ENCODE assay signal across 2 cellular contexts in the genomic region with DNA sequence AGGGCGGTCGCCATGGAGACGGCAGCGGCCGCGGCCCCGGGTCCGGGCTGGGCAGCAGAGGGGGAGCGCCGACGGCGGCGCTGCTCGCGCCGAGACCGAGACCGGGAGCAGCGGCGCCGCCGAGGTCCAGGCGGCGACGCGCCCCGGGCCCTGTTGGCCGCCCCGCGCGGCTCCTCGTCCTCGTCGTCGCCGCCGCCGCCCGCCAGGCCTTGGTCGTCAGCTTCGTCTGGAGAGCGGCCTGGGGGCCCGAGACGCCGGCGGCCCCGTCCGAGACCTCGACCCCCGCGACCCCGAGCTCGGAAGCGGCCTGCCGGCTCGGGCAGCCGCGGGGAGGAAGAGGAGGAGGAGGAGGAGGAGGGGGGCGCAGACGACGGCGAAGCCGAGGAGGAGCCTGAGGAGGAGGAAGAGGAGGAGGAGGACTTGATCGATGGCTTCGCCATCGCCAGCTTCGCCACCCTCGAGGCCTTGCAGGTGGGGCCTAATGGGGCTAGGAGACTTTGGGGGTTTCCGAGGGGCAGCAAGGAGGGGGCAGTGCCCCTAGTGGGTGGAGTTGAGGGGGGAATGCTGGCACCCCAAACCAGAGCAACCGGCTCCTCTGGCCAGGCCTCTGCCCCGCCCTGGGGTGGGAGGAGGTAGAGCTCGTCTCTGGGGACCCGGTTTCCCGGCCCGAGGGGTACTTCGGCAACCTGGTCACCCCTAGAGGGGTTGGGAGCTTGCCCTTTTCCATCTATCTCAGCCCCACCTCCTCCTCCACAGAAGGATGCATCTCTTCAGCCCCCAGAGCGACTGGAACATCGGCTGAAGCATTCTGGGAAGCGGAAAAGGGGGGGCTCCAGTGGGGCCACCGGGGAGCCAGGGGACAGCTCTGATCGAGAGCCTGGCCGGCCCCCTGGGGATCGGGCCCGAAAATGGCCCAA.
TF ChIP-seq lines count a peak whose summit lies in the region.

No MANE protein-coding gene starts in this region.

TF ChIP-seq in HEK293, 187 proteins besides CTCF, POLR2A, EP300 and RAD21 (continued from another document and continues in another):
- TF ChIP-seq, protein P1, sequence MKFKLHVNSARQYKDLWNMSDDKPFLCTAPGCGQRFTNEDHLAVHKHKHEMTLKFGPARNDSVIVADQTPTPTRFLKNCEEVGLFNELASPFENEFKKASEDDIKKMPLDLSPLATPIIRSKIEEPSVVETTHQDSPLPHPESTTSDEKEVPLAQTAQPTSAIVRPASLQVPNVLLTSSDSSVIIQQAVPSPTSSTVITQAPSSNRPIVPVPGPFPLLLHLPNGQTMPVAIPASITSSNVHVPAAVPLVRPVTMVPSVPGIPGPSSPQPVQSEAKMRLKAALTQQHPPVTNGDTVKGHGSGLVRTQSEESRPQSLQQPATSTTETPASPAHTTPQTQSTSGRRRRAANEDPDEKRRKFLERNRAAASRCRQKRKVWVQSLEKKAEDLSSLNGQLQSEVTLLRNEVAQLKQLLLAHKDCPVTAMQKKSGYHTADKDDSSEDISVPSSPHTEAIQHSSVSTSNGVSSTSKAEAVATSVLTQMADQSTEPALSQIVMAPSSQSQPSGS (tag by site-specific recombination; IDR thresholded peaks at IDR 0.05; ENCODE audit: low read depth) = no peak
- no peak for TF ChIP-seq ZNF510 (tag by site-specific recombination; IDR thresholded peaks at IDR 0.05; ENCODE audit: insufficient replicate concordance)
- no peak for TF ChIP-seq ZNF624 (tag by site-specific recombination; IDR thresholded peaks at IDR 0.05)
- TF ChIP-seq, protein P2, sequence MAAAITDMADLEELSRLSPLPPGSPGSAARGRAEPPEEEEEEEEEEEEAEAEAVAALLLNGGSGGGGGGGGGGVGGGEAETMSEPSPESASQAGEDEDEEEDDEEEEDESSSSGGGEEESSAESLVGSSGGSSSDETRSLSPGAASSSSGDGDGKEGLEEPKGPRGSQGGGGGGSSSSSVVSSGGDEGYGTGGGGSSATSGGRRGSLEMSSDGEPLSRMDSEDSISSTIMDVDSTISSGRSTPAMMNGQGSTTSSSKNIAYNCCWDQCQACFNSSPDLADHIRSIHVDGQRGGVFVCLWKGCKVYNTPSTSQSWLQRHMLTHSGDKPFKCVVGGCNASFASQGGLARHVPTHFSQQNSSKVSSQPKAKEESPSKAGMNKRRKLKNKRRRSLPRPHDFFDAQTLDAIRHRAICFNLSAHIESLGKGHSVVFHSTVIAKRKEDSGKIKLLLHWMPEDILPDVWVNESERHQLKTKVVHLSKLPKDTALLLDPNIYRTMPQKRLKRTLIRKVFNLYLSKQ (tag by site-specific recombination; IDR thresholded peaks at IDR 0.05; ENCODE audit: borderline replicate concordance) = no peak; the same call in 1 of the 2 replicates
- no peak for TF ChIP-seq GLI4 (tag by site-specific recombination; IDR thresholded peaks at IDR 0.05)
- TF ChIP-seq ZNF596 (tag by site-specific recombination; IDR thresholded peaks at IDR 0.05) = 0 out of 2 replicates have a peak, but pooled peaks have one; percentile 1
- TF ChIP-seq ZNF184 (tag by site-specific recombination; IDR thresholded peaks at IDR 0.05) = no peak
- no peak for TF ChIP-seq ZNF747 (tag by site-specific recombination; IDR thresholded peaks at IDR 0.05)
- TF ChIP-seq, protein P3, sequence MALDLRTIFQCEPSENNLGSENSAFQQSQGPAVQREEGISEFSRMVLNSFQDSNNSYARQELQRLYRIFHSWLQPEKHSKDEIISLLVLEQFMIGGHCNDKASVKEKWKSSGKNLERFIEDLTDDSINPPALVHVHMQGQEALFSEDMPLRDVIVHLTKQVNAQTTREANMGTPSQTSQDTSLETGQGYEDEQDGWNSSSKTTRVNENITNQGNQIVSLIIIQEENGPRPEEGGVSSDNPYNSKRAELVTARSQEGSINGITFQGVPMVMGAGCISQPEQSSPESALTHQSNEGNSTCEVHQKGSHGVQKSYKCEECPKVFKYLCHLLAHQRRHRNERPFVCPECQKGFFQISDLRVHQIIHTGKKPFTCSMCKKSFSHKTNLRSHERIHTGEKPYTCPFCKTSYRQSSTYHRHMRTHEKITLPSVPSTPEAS (tag by site-specific recombination; IDR thresholded peaks at IDR 0.05) = no peak
- TF ChIP-seq, protein P4, sequence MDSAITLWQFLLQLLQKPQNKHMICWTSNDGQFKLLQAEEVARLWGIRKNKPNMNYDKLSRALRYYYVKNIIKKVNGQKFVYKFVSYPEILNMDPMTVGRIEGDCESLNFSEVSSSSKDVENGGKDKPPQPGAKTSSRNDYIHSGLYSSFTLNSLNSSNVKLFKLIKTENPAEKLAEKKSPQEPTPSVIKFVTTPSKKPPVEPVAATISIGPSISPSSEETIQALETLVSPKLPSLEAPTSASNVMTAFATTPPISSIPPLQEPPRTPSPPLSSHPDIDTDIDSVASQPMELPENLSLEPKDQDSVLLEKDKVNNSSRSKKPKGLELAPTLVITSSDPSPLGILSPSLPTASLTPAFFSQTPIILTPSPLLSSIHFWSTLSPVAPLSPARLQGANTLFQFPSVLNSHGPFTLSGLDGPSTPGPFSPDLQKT (IDR thresholded peaks at IDR 0.05; ENCODE audit: borderline replicate concordance, low read depth, low read length) = no peak
- no peak for TF ChIP-seq ZNF777 (tag by site-specific recombination; IDR thresholded peaks at IDR 0.05; ENCODE audit: borderline replicate concordance)
- TF ChIP-seq ZNF391 (tag by site-specific recombination; IDR thresholded peaks at IDR 0.05; ENCODE audit: borderline replicate concordance, low read depth) = no peak
- no peak for TF ChIP-seq TRIM28 (IDR thresholded peaks at IDR 0.05; ENCODE audit: borderline replicate concordance, low read length)

TF ChIP-seq in HepG2, 621 proteins besides CTCF, POLR2A, EP300 and RAD21 (continued from another document):
- TF ChIP-seq, protein P5, sequence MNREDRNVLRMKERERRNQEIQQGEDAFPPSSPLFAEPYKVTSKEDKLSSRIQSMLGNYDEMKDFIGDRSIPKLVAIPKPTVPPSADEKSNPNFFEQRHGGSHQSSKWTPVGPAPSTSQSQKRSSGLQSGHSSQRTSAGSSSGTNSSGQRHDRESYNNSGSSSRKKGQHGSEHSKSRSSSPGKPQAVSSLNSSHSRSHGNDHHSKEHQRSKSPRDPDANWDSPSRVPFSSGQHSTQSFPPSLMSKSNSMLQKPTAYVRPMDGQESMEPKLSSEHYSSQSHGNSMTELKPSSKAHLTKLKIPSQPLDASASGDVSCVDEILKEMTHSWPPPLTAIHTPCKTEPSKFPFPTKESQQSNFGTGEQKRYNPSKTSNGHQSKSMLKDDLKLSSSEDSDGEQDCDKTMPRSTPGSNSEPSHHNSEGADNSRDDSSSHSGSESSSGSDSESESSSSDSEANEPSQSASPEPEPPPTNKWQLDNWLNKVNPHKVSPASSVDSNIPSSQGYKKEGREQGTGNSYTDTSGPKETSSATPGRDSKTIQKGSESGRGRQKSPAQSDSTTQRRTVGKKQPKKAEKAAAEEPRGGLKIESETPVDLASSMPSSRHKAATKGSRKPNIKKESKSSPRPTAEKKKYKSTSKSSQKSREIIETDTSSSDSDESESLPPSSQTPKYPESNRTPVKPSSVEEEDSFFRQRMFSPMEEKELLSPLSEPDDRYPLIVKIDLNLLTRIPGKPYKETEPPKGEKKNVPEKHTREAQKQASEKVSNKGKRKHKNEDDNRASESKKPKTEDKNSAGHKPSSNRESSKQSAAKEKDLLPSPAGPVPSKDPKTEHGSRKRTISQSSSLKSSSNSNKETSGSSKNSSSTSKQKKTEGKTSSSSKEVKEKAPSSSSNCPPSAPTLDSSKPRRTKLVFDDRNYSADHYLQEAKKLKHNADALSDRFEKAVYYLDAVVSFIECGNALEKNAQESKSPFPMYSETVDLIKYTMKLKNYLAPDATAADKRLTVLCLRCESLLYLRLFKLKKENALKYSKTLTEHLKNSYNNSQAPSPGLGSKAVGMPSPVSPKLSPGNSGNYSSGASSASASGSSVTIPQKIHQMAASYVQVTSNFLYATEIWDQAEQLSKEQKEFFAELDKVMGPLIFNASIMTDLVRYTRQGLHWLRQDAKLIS (CRISPR knock-in tag; IDR thresholded peaks at IDR 0.05) = no peak
- TF ChIP-seq ZNF432 (CRISPR knock-in tag; IDR thresholded peaks at IDR 0.05; ENCODE audit: borderline replicate concordance) (no peak), ZNF501 (CRISPR knock-in tag; IDR thresholded peaks at IDR 0.05) (0 out of 2 replicates have a peak, but pooled peaks have one; percentile 18), ZNF879 (CRISPR knock-in tag; IDR thresholded peaks at IDR 0.05) (0 out of 2 replicates have a peak, but pooled peaks have one; percentile 19), ZBTB38 (CRISPR knock-in tag; IDR thresholded peaks at IDR 0.05) (no peak), SMAD3 (CRISPR knock-in tag; IDR thresholded peaks at IDR 0.05) (no peak), ZNF577 (CRISPR knock-in tag; IDR thresholded peaks at IDR 0.05; ENCODE audit: borderline replicate concordance, low read depth) (no peak), ZBTB7A (CRISPR knock-in tag; IDR thresholded peaks at IDR 0.05) (0 out of 2 replicates have a peak, but pooled peaks have one; percentile 20)
- TF ChIP-seq, protein P6, sequence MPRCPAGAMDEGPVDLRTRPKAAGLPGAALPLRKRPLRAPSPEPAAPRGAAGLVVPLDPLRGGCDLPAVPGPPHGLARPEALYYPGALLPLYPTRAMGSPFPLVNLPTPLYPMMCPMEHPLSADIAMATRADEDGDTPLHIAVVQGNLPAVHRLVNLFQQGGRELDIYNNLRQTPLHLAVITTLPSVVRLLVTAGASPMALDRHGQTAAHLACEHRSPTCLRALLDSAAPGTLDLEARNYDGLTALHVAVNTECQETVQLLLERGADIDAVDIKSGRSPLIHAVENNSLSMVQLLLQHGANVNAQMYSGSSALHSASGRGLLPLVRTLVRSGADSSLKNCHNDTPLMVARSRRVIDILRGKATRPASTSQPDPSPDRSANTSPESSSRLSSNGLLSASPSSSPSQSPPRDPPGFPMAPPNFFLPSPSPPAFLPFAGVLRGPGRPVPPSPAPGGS (CRISPR knock-in tag; IDR thresholded peaks at IDR 0.05) = no peak
- TF ChIP-seq, protein P7, sequence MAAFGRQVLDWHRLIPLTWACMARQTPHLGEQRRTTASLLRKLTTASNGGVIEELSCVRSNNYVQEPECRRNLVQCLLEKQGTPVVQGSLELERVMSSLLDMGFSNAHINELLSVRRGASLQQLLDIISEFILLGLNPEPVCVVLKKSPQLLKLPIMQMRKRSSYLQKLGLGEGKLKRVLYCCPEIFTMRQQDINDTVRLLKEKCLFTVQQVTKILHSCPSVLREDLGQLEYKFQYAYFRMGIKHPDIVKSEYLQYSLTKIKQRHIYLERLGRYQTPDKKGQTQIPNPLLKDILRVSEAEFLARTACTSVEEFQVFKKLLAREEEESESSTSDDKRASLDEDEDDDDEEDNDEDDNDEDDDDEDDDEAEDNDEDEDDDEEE (CRISPR knock-in tag; IDR thresholded peaks at IDR 0.05) = no peak
- TF ChIP-seq, protein P8, sequence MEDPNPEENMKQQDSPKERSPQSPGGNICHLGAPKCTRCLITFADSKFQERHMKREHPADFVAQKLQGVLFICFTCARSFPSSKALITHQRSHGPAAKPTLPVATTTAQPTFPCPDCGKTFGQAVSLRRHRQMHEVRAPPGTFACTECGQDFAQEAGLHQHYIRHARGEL (CRISPR knock-in tag; IDR thresholded peaks at IDR 0.05) = no peak
- TF ChIP-seq, protein P9, sequence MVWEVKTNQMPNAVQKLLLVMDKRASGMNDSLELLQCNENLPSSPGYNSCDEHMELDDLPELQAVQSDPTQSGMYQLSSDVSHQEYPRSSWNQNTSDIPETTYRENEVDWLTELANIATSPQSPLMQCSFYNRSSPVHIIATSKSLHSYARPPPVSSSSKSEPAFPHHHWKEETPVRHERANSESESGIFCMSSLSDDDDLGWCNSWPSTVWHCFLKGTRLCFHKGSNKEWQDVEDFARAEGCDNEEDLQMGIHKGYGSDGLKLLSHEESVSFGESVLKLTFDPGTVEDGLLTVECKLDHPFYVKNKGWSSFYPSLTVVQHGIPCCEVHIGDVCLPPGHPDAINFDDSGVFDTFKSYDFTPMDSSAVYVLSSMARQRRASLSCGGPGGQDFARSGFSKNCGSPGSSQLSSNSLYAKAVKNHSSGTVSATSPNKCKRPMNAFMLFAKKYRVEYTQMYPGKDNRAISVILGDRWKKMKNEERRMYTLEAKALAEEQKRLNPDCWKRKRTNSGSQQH (CRISPR knock-in tag; IDR thresholded peaks at IDR 0.05; ENCODE audit: low read depth) = peak; percentile 17; the same call in 1 of the 2 replicates
